ENCODE assay signal across 12 cellular contexts in genomic region chr2:217919204-217919603, GRCh38.
DNase-seq lines count a peak whose midpoint lies in the region; ATAC-seq and TF ChIP-seq lines count a peak whose summit lies in the region.
"Had no signal": no experiment of that assay in that cellular context is flagged by ENCODE, and none has a peak within 500 bp of the region (broad histone marks: within the 10 kb centered on the region; RNA-seq: fewer than 3 reads in every experiment).

No MANE protein-coding gene starts in this region.

- H3K9me3 ChIP-seq in H9 (ENCODE audit: control insufficient read depth, low read depth, low read length) = no peaks in the 10 kb centered on the region
- H3K9me3 ChIP-seq in colonic mucosa = no peaks in the 10 kb centered on the region
- H3K9me3 ChIP-seq in right lobe of liver = no peaks in the 10 kb centered on the region
- H3K9me3 ChIP-seq in stomach smooth muscle (ENCODE audit: control insufficient read depth in 2 of 2, low read length in 2 of 2) = no peaks in the 10 kb centered on the region

- no peak for DNase-seq in H9
- no peak for DNase-seq in colonic mucosa
- peak in 1 of 3 donors; percentile 20 for DNase-seq in right lobe of liver
- no peak for DNase-seq in glomerular visceral epithelial cell (ENCODE audit: extremely low spot score)
- no peak for DNase-seq in activated CD8-positive, alpha-beta T cell treated with anti-CD3 and anti-CD28 coated beads, Interleukin-2, amount 10 ng/mL, durations not matched to agents 7 days and 5 days
- no peak for DNase-seq in NCI-H524 (lab: John Stamatoyannopoulos, UW)
- no peak for DNase-seq in activated CD4-positive, CD25-positive, alpha-beta regulatory T cell treated with anti-CD3 and anti-CD28 coated beads, Interleukin-2, amount 50 U/mL, for 72 hours
- DNase-seq: activated CD8-positive, alpha-beta memory T cell treated with anti-CD3 and anti-CD28 coated beads for 24 hours; glutamatergic neuron had no signal

- no peak overlapping the region for H4K8ac ChIP-seq in H9 (replicated peaks; ENCODE audit: insufficient read length, low read depth, low read length)

- H3K79me2 ChIP-seq in H9 (ENCODE audit: insufficient read depth, low read length) = no peaks in the 10 kb centered on the region

- H3T11ph ChIP-seq in H9 (ENCODE audit: low read length) = no peak overlapping the region

- no peak overlapping the region for H3K4ac ChIP-seq in H9 (ENCODE audit: low read depth, low read length)

- H3K4me3 ChIP-seq in colonic mucosa = no peak overlapping the region
- no peak overlapping the region for H3K4me3 ChIP-seq in right lobe of liver
- peak overlapping the region; percentile 20 to 58 for H3K4me3 ChIP-seq in stomach smooth muscle (ENCODE audit: low read length in 2 of 2)

- POLR2A ChIA-PET in activated CD8-positive, alpha-beta T cell treated with anti-CD3 and anti-CD28 coated beads, Interleukin-2, amount 10 ng/mL, durations not matched to agents 7 days and 5 days (lab: Charles Lee) = no interaction called here

- WGBS in H9 (ENCODE audit: extremely low coverage, insufficient read length, low lambda C conversion rate) = no CpG with 5 or more reads among the region's 8 CpGs
- WGBS in right lobe of liver (ENCODE audit: insufficient coverage, low coverage, low lambda C conversion rate, missing lambda C conversion rate) = 63% methylated on average over 1 of the region's 8 CpGs

- intact Hi-C loops in colonic mucosa (cut with DNase I) = no loop called here
- intact Hi-C loops in right lobe of liver (cut with DNase I) = no loop called here

- no peak overlapping the region for H3K56ac ChIP-seq in H9 (ENCODE audit: insufficient read length, low read depth, low read length)

- H2BK120ac ChIP-seq in H9 (ENCODE audit: low read depth, low read length, poor library complexity, severe bottlenecking) = no peak overlapping the region

- H2AK5ac ChIP-seq in H9 (ENCODE audit: insufficient read length, low read length) = no peak overlapping the region

- peak overlapping the region in 1 of 3 experiments; percentile 35; a peak in 1 of 7 replicates for H3K27ac Mint-ChIP-seq in H9
- no peak overlapping the region for H3K27ac Mint-ChIP-seq in activated CD8-positive, alpha-beta T cell treated with anti-CD3 and anti-CD28 coated beads, Interleukin-2, amount 10 ng/mL, durations not matched to agents 7 days and 5 days
- H3K27ac Mint-ChIP-seq: activated naive CD8-positive, alpha-beta T cell; memory B cell had no signal

- H3K79me1 ChIP-seq in H9 (ENCODE audit: insufficient read depth, low read depth, low read length, poor library complexity, severe bottlenecking) = no peaks in the 10 kb centered on the region

- TF ChIP-seq CTCF in H9 (conservative IDR thresholded peaks at IDR 0.05) (no peak), colonic mucosa (IDR thresholded peaks at IDR 0.05) (no peak), right lobe of liver (IDR thresholded peaks at IDR 0.05) (no peak)

- H3K36me3 Mint-ChIP-seq in H9 (ENCODE audit: insufficient read depth in 1 of 3, low read depth in 3 of 3) = no peaks in the 10 kb centered on the region; a peak in 1 of 7 replicates
- no peaks in the 10 kb centered on the region for H3K36me3 Mint-ChIP-seq in activated CD8-positive, alpha-beta T cell treated with anti-CD3 and anti-CD28 coated beads, Interleukin-2, amount 10 ng/mL, durations not matched to agents 7 days and 5 days (ENCODE audit: low read depth)
- H3K36me3 Mint-ChIP-seq: activated naive CD8-positive, alpha-beta T cell; memory B cell had no signal

- H3K14ac ChIP-seq in H9 (ENCODE audit: insufficient read depth, low read length) = peak overlapping the region; percentile 59

- peak overlapping the region in 1 of 2 experiments; percentile 26; a peak in 1 of 5 replicates for H3K4me3 Mint-ChIP-seq in H9
- H3K4me3 Mint-ChIP-seq in activated CD8-positive, alpha-beta T cell treated with anti-CD3 and anti-CD28 coated beads, Interleukin-2, amount 10 ng/mL, durations not matched to agents 7 days and 5 days = no peak overlapping the region
- H3K4me3 Mint-ChIP-seq: activated naive CD8-positive, alpha-beta T cell; memory B cell had no signal

- H3K27me3 ChIP-seq in H9 (ENCODE audit: insufficient read depth, low read length) = no peaks in the 10 kb centered on the region
- H3K27me3 ChIP-seq in colonic mucosa = no peaks in the 10 kb centered on the region
- no peaks in the 10 kb centered on the region for H3K27me3 ChIP-seq in right lobe of liver
- no peaks in the 10 kb centered on the region for H3K27me3 ChIP-seq in stomach smooth muscle (ENCODE audit: control insufficient read depth in 1 of 2, insufficient read depth in 2 of 2, low read length in 2 of 2)

- peaks cover 13% of the 10 kb centered on the region; the same call in 1 of the 2 replicates for H3K4me1 ChIP-seq in H9 (ENCODE audit: insufficient read depth, low read length)
- H3K4me1 ChIP-seq in colonic mucosa = peaks cover 6% of the 10 kb centered on the region
- H3K4me1 ChIP-seq in right lobe of liver = peaks cover 0 to 99% (median 50%) of the 10 kb centered on the region in 4 donors
- peaks cover 99% of the 10 kb centered on the region for H3K4me1 ChIP-seq in stomach smooth muscle (ENCODE audit: control insufficient read depth, insufficient read depth, low read length)

- peaks cover 51 to 64% of the 10 kb centered on the region in 2 experiments for H3K4me1 Mint-ChIP-seq in H9
- H3K4me1 Mint-ChIP-seq in activated CD8-positive, alpha-beta T cell treated with anti-CD3 and anti-CD28 coated beads, Interleukin-2, amount 10 ng/mL, durations not matched to agents 7 days and 5 days (ENCODE audit: low read depth) = no peaks in the 10 kb centered on the region
- H3K4me1 Mint-ChIP-seq: memory B cell had no signal

- H2BK12ac ChIP-seq in H9 (ENCODE audit: insufficient read length, low read depth, low read length) = no peak overlapping the region

- no peak for TF ChIP-seq POLR2A in right lobe of liver (IDR thresholded peaks at IDR 0.05)

- H3K36me3 ChIP-seq in colonic mucosa = no peaks in the 10 kb centered on the region
- peaks cover 0 to 7% (median 2%) of the 10 kb centered on the region in 4 donors for H3K36me3 ChIP-seq in right lobe of liver
- peaks cover 18 to 20% of the 10 kb centered on the region in 2 donors for H3K36me3 ChIP-seq in stomach smooth muscle (ENCODE audit: control insufficient read depth in 2 of 2, insufficient read depth in 2 of 2, low read length in 2 of 2)

- no peak overlapping the region for H2BK5ac ChIP-seq in H9 (ENCODE audit: insufficient read length, low read length)

- no peak overlapping the region for H2BK15ac ChIP-seq in H9 (ENCODE audit: low read depth, low read length)

- no peak overlapping the region for H4K91ac ChIP-seq in H9 (ENCODE audit: insufficient read length, low read depth, low read length)

- no peak overlapping the region for H3K4me2 ChIP-seq in H9 (ENCODE audit: insufficient read depth, insufficient read length, low read length)

- H4K20me1 ChIP-seq in H9 (ENCODE audit: control insufficient read depth, insufficient read depth, insufficient read length) = no peaks in the 10 kb centered on the region

- H3K23ac ChIP-seq in H9 (ENCODE audit: insufficient read length, low read depth, low read length) = no peak overlapping the region

- no peak overlapping the region for H4K5ac ChIP-seq in H9 (ENCODE audit: insufficient read length, low read depth, low read length)

- H3K9me3 Mint-ChIP-seq in H9 = peaks cover 0 to 2% of the 10 kb centered on the region in 2 experiments; a peak in 1 of 5 replicates
- H3K9me3 Mint-ChIP-seq in activated CD8-positive, alpha-beta T cell treated with anti-CD3 and anti-CD28 coated beads, Interleukin-2, amount 10 ng/mL, durations not matched to agents 7 days and 5 days (ENCODE audit: insufficient read depth) = no peaks in the 10 kb centered on the region
- H3K9me3 Mint-ChIP-seq: memory B cell had no signal

- H3K23me2 ChIP-seq in H9 (ENCODE audit: insufficient read length, low read depth, low read length, poor library complexity, severe bottlenecking) = no peaks in the 10 kb centered on the region

- peaks cover 5% of the 10 kb centered on the region for H3K27me3 Mint-ChIP-seq in H9 (ENCODE audit: low read depth)
- H3K27me3 Mint-ChIP-seq in activated CD8-positive, alpha-beta T cell treated with anti-CD3 and anti-CD28 coated beads, Interleukin-2, amount 10 ng/mL, durations not matched to agents 7 days and 5 days (ENCODE audit: low read depth) = peaks cover 3% of the 10 kb centered on the region
- H3K27me3 Mint-ChIP-seq: activated naive CD8-positive, alpha-beta T cell had no signal

- H2BK20ac ChIP-seq in H9 (ENCODE audit: low read depth, low read length, poor library complexity, severe bottlenecking) = no peak overlapping the region

- H3K18ac ChIP-seq in H9 (ENCODE audit: insufficient read length, low read depth, low read length) = peak overlapping the region; percentile 64

- H3K27ac ChIP-seq in H9 (ENCODE audit: insufficient read length, low read depth, low read length) = no peak overlapping the region
- peak overlapping the region; percentile 49 for H3K27ac ChIP-seq in colonic mucosa
- peak overlapping the region; percentile 76 to 87 (median 79) for H3K27ac ChIP-seq in right lobe of liver
- H3K27ac ChIP-seq in stomach smooth muscle (ENCODE audit: low read length) = peak overlapping the region; percentile 99

- H3K9ac ChIP-seq in H9 (ENCODE audit: extremely low read depth, insufficient read length, low read length) (no peak overlapping the region), colonic mucosa (ENCODE audit: low read depth in 2 of 2, low read length in 2 of 2) (peak overlapping the region in 1 of 2 donors; percentile 16), stomach smooth muscle (ENCODE audit: low read length in 2 of 2) (peak overlapping the region; percentile 84)

- CTCF ChIA-PET in activated CD8-positive, alpha-beta T cell treated with anti-CD3 and anti-CD28 coated beads, Interleukin-2, amount 10 ng/mL, durations not matched to agents 7 days and 5 days (lab: Charles Lee) = interaction anchor here (0.9 kb wide), 1 partner anchor 68 kb away, joined by 3 read pairs; no protein-coding TSS in a partner anchor

- no peak for ATAC-seq in right lobe of liver
- ATAC-seq in activated CD8-positive, alpha-beta T cell treated with anti-CD3 and anti-CD28 coated beads, Interleukin-2, amount 10 ng/mL, durations not matched to agents 7 days and 5 days = no peak

- H2AFZ ChIP-seq in H9 (ENCODE audit: low read length) = no peak overlapping the region

Comparison
In these comparisons a context has a peak if more than half of its experiments do, and no peak if none do; other contexts are left out.
1. H3K4me3 ChIP-seq: peak in stomach smooth muscle (2 of 2); none in colonic mucosa (single experiment) and right lobe of liver (0 of 3).